ENCODE assay signal across 24 cellular contexts in genomic region chr12:101992091-101992490, GRCh38.
"Had no signal": no experiment of that assay in that cellular context is flagged by ENCODE, and none has a peak within 500 bp of the region (broad histone marks: within the 10 kb centered on the region; RNA-seq: fewer than 3 reads in every experiment).

No MANE protein-coding gene starts in this region.

- DNase-seq: activated CD4-positive, alpha-beta T cell treated with anti-CD3 and anti-CD28 coated beads for 4 hours; activated CD4-positive, alpha-beta T cell treated with anti-CD3 and anti-CD28 coated beads, Interleukin-2, amount 50 U/mL, for 4 hours; activated effector memory CD4-positive, alpha-beta T cell treated with Interleukin-2 at 50 U/mL for 16 hours; activated naive CD4-positive, alpha-beta T cell treated with Interleukin-2 at 50 U/mL for 16 hours; adrenal gland; central memory CD4-positive, alpha-beta T cell; foreskin melanocyte; islet precursor cell; left ventricle myocardium superior; naive B cell; ovary; retina; small intestine; stimulated activated CD4-positive, alpha-beta T cell treated with anti-CD3 and anti-CD28 coated beads, Interleukin-4, amount 100 ng/mL, for 24 hours; substantia nigra; T-helper 9 cell; upper lobe of left lung had no signal

- H3K4me3 ChIP-seq: adrenal gland, ascending aorta, ovary, prostate gland, upper lobe of left lung, vagina had no signal

- H3K9me3 ChIP-seq: adrenal gland, ascending aorta, ovary, prostate gland, upper lobe of left lung, vagina had no signal

- H3K36me3 ChIP-seq: adrenal gland, ascending aorta, ovary, prostate gland, upper lobe of left lung, vagina had no signal

- H3K4me1 ChIP-seq: adrenal gland, ascending aorta, prostate gland, upper lobe of left lung, vagina had no signal

- H3K27me3 ChIP-seq: adrenal gland, ascending aorta, ovary, upper lobe of left lung, vagina had no signal

- ATAC-seq: esophagus mucosa; left ventricle myocardium superior; sciatic nerve; stimulated activated effector memory CD8-positive, alpha-beta T cell treated with anti-CD3 and anti-CD28 coated beads, Interleukin-12 subunit alpha, Interleukin-12 subunit beta, amount 100 ng/mL, for 72 hours had no signal

- H3K27ac ChIP-seq: adrenal gland, ascending aorta, ovary, prostate gland, upper lobe of left lung, vagina, VCaP had no signal
